16 cellular contexts compared by ENCODE assay signal in the genomic region with DNA sequence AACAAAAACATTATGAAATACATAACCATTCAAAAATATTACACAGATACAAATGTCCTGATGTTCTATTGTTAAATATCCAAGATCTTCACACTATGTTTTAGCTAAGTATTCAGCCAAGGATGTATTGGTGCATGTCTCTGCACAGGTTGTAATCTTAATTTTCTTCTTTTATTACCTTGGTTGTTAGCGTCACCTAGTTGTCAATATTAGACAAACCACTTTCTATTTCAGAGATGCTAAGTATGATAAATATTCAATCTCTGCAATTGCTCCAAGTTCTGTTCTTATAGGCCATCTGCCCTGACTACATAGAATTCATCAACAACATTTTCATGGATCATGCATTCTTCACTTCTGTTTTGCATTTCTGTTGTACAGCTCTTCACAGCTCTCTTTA.
DNase-seq lines count a peak whose midpoint lies in the region; ATAC-seq, FAIRE-seq and TF ChIP-seq lines count a peak whose summit lies in the region.
"Had no signal": no experiment of that assay in that cellular context is flagged by ENCODE, and none has a peak within 500 bp of the region (broad histone marks: within the 10 kb centered on the region; RNA-seq: fewer than 3 reads in every experiment).

No MANE protein-coding gene starts in this region.

- POLR2A ChIA-PET in BJ (lab: Charles Lee): no interaction called here

- H3F3A ChIP-seq in Loucy (ENCODE audit: low read depth): no peaks in the 10 kb centered on the region

- H2AFZ ChIP-seq in Loucy (ENCODE audit: low read length): no peak overlapping the region

- ATAC-seq in foreskin keratinocyte (no peak), Right ventricle myocardium inferior (no peak), HG02884 (IDR thresholded peaks at IDR 0.05; ENCODE audit: unreplicated experiment) (no peak)

- no peaks in the 10 kb centered on the region for H3K9me2 ChIP-seq in Loucy (replicated peaks; ENCODE audit: low read depth, low read length)

- H3K9me3 ChIP-seq in Loucy (ENCODE audit: insufficient read depth, low read depth, low read length) (no peaks in the 10 kb centered on the region), WERI-Rb-1 (ENCODE audit: severe bottlenecking) (no peaks in the 10 kb centered on the region)
- H3K9me3 ChIP-seq: BLaER1 treated with 17β-estradiol and CSF1 and Interleukin-3, amounts not matched to agents 10 nM and 100 nM; SJCRH30 had no signal

- H3K27me3 ChIP-seq in BJ (ENCODE audit: control insufficient read depth, insufficient read depth, low read length): no peaks in the 10 kb centered on the region
- H3K27me3 ChIP-seq in Loucy (ENCODE audit: insufficient read depth, low read length, poor library complexity, severe bottlenecking): no peaks in the 10 kb centered on the region
- H3K27me3 ChIP-seq in WERI-Rb-1 (ENCODE audit: insufficient read depth, low read depth, severe bottlenecking): no peaks in the 10 kb centered on the region
- no peaks in the 10 kb centered on the region for H3K27me3 ChIP-seq in foreskin keratinocyte
- H3K27me3 ChIP-seq: SJCRH30 had no signal

- TF ChIP-seq CTCF in BJ (IDR thresholded peaks at IDR 0.05; ENCODE audit: insufficient read depth, low read depth, low read length): 0 out of 2 replicates have a peak, but pooled peaks have one; percentile 11
- peak; percentile 47 for TF ChIP-seq CTCF in D721Med (IDR thresholded peaks at IDR 0.05; ENCODE audit: insufficient read depth, missing control alignments)
- TF ChIP-seq CTCF in Loucy (conservative IDR thresholded peaks at IDR 0.05; ENCODE audit: low read length): peak; percentile 39; the same call in 1 of the 2 replicates
- peak; percentile 21; the same call in 1 of the 2 replicates for TF ChIP-seq CTCF in WERI-Rb-1 (IDR thresholded peaks at IDR 0.05; ENCODE audit: low read depth, low read length)
- no peak for TF ChIP-seq CTCF in foreskin keratinocyte (conservative IDR thresholded peaks at IDR 0.05)

- DNase-seq in BJ (ENCODE audit: low read depth): no peak
- DNase-seq in D721Med (ENCODE audit: insufficient read length, low spot score): no peak
- DNase-seq in WERI-Rb-1: no peak
- no peak for DNase-seq in foreskin keratinocyte
- no peak for DNase-seq in Right ventricle myocardium inferior (ENCODE audit: missing footprints)
- DNase-seq: DMS79, HFFc6, MV-4-11, NCI-H1436 treated with DMSO at 0.1 percent for 48 hours, RPMI8226, SJCRH30, T-helper 9 cell had no signal

- FAIRE-seq in D721Med (lab: Jason Lieb, UNC): peak; percentile 88
- FAIRE-seq: GM12891 had no signal

- H3K36me3 ChIP-seq in BJ (ENCODE audit: control insufficient read depth, insufficient read depth, low read length) (no peaks in the 10 kb centered on the region), Loucy (ENCODE audit: insufficient read depth, low read length) (no peaks in the 10 kb centered on the region), WERI-Rb-1 (no peaks in the 10 kb centered on the region)
- H3K36me3 ChIP-seq: BLaER1 treated with 17β-estradiol and CSF1 and Interleukin-3, amounts not matched to agents 10 nM and 100 nM; SJCRH30 had no signal

- no peaks in the 10 kb centered on the region for H4K20me1 ChIP-seq in Loucy (ENCODE audit: insufficient read depth, low read length, poor library complexity, severe bottlenecking)
- H4K20me1 ChIP-seq: BLaER1 treated with 17β-estradiol and CSF1 and Interleukin-3, amounts not matched to agents 10 nM and 100 nM had no signal

- intact Hi-C loops in Right ventricle myocardium inferior (cut with DNase I): no loop called here

- H3K4me1 ChIP-seq in Loucy (ENCODE audit: insufficient read depth, low read length, poor library complexity, severe bottlenecking) (no peaks in the 10 kb centered on the region), foreskin keratinocyte (no peaks in the 10 kb centered on the region)
- H3K4me1 ChIP-seq: SJCRH30 had no signal

- CTCF ChIA-PET in BJ (lab: Yijun Ruan, JAX): interaction anchor here (1.0 kb wide), 1 partner anchor 140 kb away, joined by 3 read pairs; no protein-coding TSS in a partner anchor

- H3K27ac ChIP-seq in WERI-Rb-1 (peak overlapping the region; percentile 41), foreskin keratinocyte (no peak overlapping the region)
- H3K27ac ChIP-seq: BLaER1 treated with 17β-estradiol and CSF1 and Interleukin-3, amounts not matched to agents 10 nM and 100 nM; SJCRH30 had no signal

- H3K4me3 ChIP-seq in BJ (ENCODE audit: low read depth, low read length): no peak overlapping the region
- no peak overlapping the region for H3K4me3 ChIP-seq in Loucy (ENCODE audit: low read length, poor library complexity, severe bottlenecking)
- H3K4me3 ChIP-seq in WERI-Rb-1 (ENCODE audit: low read depth, low read length): no peak overlapping the region
- H3K4me3 ChIP-seq: BLaER1 treated with 17β-estradiol and CSF1 and Interleukin-3, amounts not matched to agents 10 nM and 100 nM; SJCRH30 had no signal

- no peak overlapping the region for H3K4me2 ChIP-seq in Loucy (ENCODE audit: low read depth, low read length, poor library complexity, severe bottlenecking)
- H3K4me2 ChIP-seq: BLaER1 treated with 17β-estradiol and CSF1 and Interleukin-3, amounts not matched to agents 10 nM and 100 nM had no signal

- no peaks in the 10 kb centered on the region for H3K79me2 ChIP-seq in Loucy (ENCODE audit: insufficient read depth, low read length)

- H3K9ac ChIP-seq in Loucy (ENCODE audit: low read depth, low read length, poor library complexity, severe bottlenecking): no peak overlapping the region
- H3K9ac ChIP-seq: BLaER1 treated with 17β-estradiol and CSF1 and Interleukin-3, amounts not matched to agents 10 nM and 100 nM had no signal
